In genomic region chr2:172084484-172084733, GRCh38 we compare ENCODE assay signal across 1 cellular context.
TF ChIP-seq lines count a peak whose summit lies in the region.

No MANE protein-coding gene starts in this region.

TF ChIP-seq in HEK293, 187 proteins besides CTCF, POLR2A, EP300 and RAD21 (continued from another document and continues in another):
- TF ChIP-seq PRDM2 (tag by site-specific recombination; IDR thresholded peaks at IDR 0.05; ENCODE audit: borderline replicate concordance) = no peak
- no peak for TF ChIP-seq ZNF404 (tag by site-specific recombination; IDR thresholded peaks at IDR 0.05)
- no peak for TF ChIP-seq ZNF518A (tag by site-specific recombination; conservative IDR thresholded peaks at IDR 0.05; ENCODE audit: low read depth)
- 0 out of 2 replicates have a peak, but pooled peaks have one; percentile 72 for TF ChIP-seq ZNF24 (tag by site-specific recombination; IDR thresholded peaks at IDR 0.05)
- TF ChIP-seq ZNF596 (tag by site-specific recombination; IDR thresholded peaks at IDR 0.05) = no peak
- no peak for TF ChIP-seq ZNF514 (tag by site-specific recombination; IDR thresholded peaks at IDR 0.05)
- TF ChIP-seq ZEB2 (tag by site-specific recombination; IDR thresholded peaks at IDR 0.05) = peak; percentile 81; the same call in 1 of the 2 replicates
- no peak for TF ChIP-seq ZNF433 (tag by site-specific recombination; IDR thresholded peaks at IDR 0.05; ENCODE audit: low read depth)
- TF ChIP-seq ZNF155 (tag by site-specific recombination; IDR thresholded peaks at IDR 0.05) = no peak
- TF ChIP-seq KLF7 (tag by site-specific recombination; IDR thresholded peaks at IDR 0.05; ENCODE audit: borderline replicate concordance) = peak; percentile 55; the same call in 1 of the 2 replicates
- no peak for TF ChIP-seq ZNF621 (tag by site-specific recombination; IDR thresholded peaks at IDR 0.05)
- TF ChIP-seq HIC1 (tag by site-specific recombination; IDR thresholded peaks at IDR 0.05) = 0 out of 2 replicates have a peak, but pooled peaks have one; percentile 27
- TF ChIP-seq, protein P1, sequence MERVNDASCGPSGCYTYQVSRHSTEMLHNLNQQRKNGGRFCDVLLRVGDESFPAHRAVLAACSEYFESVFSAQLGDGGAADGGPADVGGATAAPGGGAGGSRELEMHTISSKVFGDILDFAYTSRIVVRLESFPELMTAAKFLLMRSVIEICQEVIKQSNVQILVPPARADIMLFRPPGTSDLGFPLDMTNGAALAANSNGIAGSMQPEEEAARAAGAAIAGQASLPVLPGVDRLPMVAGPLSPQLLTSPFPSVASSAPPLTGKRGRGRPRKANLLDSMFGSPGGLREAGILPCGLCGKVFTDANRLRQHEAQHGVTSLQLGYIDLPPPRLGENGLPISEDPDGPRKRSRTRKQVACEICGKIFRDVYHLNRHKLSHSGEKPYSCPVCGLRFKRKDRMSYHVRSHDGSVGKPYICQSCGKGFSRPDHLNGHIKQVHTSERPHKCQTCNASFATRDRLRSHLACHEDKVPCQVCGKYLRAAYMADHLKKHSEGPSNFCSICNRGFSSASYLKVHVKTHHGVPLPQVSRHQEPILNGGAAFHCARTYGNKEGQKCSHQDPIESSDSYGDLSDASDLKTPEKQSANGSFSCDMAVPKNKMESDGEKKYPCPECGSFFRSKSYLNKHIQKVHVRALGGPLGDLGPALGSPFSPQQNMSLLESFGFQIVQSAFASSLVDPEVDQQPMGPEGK (tag by site-specific recombination; IDR thresholded peaks at IDR 0.05) = peak; percentile 80; the same call in 1 of the 2 replicates
- peak; percentile 24; the same call in 1 of the 2 replicates for TF ChIP-seq ZNF639 (tag by site-specific recombination; IDR thresholded peaks at IDR 0.05)
- TF ChIP-seq GFI1B (tag by site-specific recombination; IDR thresholded peaks at IDR 0.05) = 0 out of 2 replicates have a peak, but pooled peaks have one; percentile 36
- 0 out of 2 replicates have a peak, but pooled peaks have one; percentile 13 for TF ChIP-seq YY1 (tag by site-specific recombination; IDR thresholded peaks at IDR 0.05)
- peak; percentile 36; the same call in 1 of the 2 replicates for TF ChIP-seq MZF1 (tag by site-specific recombination; IDR thresholded peaks at IDR 0.05; ENCODE audit: borderline replicate concordance)
- TF ChIP-seq ZBTB7A (tag by site-specific recombination; IDR thresholded peaks at IDR 0.05; ENCODE audit: low read depth) = no peak
- TF ChIP-seq ZBTB48 (tag by site-specific recombination; IDR thresholded peaks at IDR 0.05) = no peak
- peak; percentile 88 for TF ChIP-seq WT1 (tag by site-specific recombination; IDR thresholded peaks at IDR 0.05)
- no peak for TF ChIP-seq ZNF571 (tag by site-specific recombination; IDR thresholded peaks at IDR 0.05)
- TF ChIP-seq ZNF670 (tag by site-specific recombination; IDR thresholded peaks at IDR 0.05; ENCODE audit: low read depth) = no peak
- 0 out of 2 replicates have a peak, but pooled peaks have one; percentile 52 for TF ChIP-seq ZFHX2 (tag by site-specific recombination; conservative IDR thresholded peaks at IDR 0.05)
- peak; percentile 85 for TF ChIP-seq ZBTB6 (tag by site-specific recombination; IDR thresholded peaks at IDR 0.05)
- TF ChIP-seq ZNF223 (tag by site-specific recombination; IDR thresholded peaks at IDR 0.05) = no peak
- TF ChIP-seq, protein P2, sequence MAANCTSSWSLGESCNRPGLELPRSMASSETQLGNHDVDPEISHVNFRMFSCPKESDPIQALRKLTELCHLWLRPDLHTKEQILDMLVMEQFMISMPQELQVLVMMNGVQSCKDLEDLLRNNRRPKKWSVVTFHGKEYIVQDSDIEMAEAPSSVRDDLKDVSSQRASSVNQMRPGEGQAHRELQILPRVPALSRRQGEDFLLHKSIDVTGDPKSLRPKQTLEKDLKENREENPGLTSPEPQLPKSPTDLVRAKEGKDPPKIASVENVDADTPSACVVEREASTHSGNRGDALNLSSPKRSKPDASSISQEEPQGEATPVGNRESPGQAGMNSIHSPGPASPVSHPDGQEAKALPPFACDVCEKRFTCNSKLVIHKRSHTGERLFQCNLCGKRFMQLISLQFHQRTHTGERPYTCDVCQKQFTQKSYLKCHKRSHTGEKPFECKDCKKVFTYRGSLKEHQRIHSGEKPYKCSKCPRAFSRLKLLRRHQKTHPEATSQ (tag by site-specific recombination; IDR thresholded peaks at IDR 0.05) = 0 out of 2 replicates have a peak, but pooled peaks have one; percentile 9
- TF ChIP-seq GLI2 (tag by site-specific recombination; IDR thresholded peaks at IDR 0.05; ENCODE audit: borderline replicate concordance, low read depth) = no peak
- TF ChIP-seq YY2 (tag by site-specific recombination; IDR thresholded peaks at IDR 0.05) = no peak
- TF ChIP-seq ZFP69B (tag by site-specific recombination; IDR thresholded peaks at IDR 0.05) = peak; percentile 30; the same call in 1 of the 2 replicates
- TF ChIP-seq GLIS2 (tag by site-specific recombination; IDR thresholded peaks at IDR 0.05) = peak; percentile 81; the same call in 1 of the 2 replicates
- no peak for TF ChIP-seq ZNF362 (tag by site-specific recombination; IDR thresholded peaks at IDR 0.05)
- peak; percentile 79 for TF ChIP-seq KLF8 (tag by site-specific recombination; IDR thresholded peaks at IDR 0.05)
- peak; percentile 64; the same call in 1 of the 2 replicates for TF ChIP-seq ZNF366 (tag by site-specific recombination; conservative IDR thresholded peaks at IDR 0.05)
- TF ChIP-seq, protein P3, sequence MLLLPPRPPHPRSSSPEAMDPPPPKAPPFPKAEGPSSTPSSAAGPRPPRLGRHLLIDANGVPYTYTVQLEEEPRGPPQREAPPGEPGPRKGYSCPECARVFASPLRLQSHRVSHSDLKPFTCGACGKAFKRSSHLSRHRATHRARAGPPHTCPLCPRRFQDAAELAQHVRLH (tag by site-specific recombination; IDR thresholded peaks at IDR 0.05) = peak; percentile 10; the same call in 1 of the 2 replicates
- TF ChIP-seq ZNF560 (tag by site-specific recombination; IDR thresholded peaks at IDR 0.05; ENCODE audit: borderline replicate concordance) = no peak
